1 cellular context compared by ENCODE assay signal in the genomic region with DNA sequence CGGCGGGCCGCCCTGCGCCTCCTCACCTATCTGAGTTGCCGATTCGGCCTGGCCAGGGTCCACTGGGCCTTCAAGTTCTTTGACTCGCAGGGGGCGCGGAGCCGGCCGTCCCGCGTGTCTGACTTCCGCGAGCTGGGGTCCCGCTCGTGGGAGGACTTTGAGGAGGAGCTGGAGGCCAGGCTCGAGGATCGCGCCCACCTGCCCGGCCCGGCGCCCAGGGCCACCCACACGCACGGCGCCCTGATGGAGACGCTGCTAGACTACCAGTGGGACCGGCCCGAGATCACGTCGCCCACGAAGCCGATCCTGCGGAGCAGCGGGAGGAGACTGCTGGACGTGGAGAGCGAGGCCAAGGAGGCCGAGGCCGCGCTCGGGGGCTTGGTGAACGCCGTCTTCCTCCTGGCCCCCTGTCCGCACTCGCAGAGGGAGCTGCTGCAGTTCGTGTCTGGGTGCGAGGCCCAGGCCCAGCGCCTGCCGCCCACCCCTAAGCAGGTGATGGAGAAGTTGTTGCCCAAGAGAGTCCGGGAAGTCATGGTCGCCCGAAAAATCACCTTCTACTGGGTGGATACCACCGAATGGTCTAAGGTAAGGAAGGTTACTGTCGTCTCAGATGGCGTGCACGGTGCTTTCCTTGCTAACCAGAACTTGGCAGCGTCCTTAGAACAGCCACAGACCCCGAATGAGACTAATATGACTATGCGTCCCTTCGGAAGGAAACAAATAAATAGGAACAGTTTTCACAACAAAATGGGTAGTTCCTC.
TF ChIP-seq lines count a peak whose summit lies in the region.

No MANE protein-coding gene starts in this region.

TF ChIP-seq in WTC11, 78 proteins besides CTCF, POLR2A, EP300 and RAD21 (continued from another document and continues in another):
- TF ChIP-seq, protein P1, sequence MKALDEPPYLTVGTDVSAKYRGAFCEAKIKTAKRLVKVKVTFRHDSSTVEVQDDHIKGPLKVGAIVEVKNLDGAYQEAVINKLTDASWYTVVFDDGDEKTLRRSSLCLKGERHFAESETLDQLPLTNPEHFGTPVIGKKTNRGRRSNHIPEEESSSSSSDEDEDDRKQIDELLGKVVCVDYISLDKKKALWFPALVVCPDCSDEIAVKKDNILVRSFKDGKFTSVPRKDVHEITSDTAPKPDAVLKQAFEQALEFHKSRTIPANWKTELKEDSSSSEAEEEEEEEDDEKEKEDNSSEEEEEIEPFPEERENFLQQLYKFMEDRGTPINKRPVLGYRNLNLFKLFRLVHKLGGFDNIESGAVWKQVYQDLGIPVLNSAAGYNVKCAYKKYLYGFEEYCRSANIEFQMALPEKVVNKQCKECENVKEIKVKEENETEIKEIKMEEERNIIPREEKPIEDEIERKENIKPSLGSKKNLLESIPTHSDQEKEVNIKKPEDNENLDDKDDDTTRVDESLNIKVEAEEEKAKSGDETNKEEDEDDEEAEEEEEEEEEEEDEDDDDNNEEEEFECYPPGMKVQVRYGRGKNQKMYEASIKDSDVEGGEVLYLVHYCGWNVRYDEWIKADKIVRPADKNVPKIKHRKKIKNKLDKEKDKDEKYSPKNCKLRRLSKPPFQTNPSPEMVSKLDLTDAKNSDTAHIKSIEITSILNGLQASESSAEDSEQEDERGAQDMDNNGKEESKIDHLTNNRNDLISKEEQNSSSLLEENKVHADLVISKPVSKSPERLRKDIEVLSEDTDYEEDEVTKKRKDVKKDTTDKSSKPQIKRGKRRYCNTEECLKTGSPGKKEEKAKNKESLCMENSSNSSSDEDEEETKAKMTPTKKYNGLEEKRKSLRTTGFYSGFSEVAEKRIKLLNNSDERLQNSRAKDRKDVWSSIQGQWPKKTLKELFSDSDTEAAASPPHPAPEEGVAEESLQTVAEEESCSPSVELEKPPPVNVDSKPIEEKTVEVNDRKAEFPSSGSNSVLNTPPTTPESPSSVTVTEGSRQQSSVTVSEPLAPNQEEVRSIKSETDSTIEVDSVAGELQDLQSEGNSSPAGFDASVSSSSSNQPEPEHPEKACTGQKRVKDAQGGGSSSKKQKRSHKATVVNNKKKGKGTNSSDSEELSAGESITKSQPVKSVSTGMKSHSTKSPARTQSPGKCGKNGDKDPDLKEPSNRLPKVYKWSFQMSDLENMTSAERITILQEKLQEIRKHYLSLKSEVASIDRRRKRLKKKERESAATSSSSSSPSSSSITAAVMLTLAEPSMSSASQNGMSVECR (CRISPR knock-in tag; IDR thresholded peaks at IDR 0.05; ENCODE audit: borderline replicate concordance), result peak; percentile 79; the same call in 1 of the 2 replicates
- TF ChIP-seq ETV6 (CRISPR knock-in tag; IDR thresholded peaks at IDR 0.05) (peak; percentile 38; the same call in 1 of the 2 replicates), JAZF1 (CRISPR knock-in tag; IDR thresholded peaks at IDR 0.05) (no peak), ZBTB21 (CRISPR knock-in tag; IDR thresholded peaks at IDR 0.05; ENCODE audit: borderline replicate concordance) (no peak), SMAD4 (CRISPR knock-in tag; IDR thresholded peaks at IDR 0.05) (no peak), ELF4 (CRISPR knock-in tag; IDR thresholded peaks at IDR 0.05; ENCODE audit: low read depth) (no peak), FOXK1 (CRISPR knock-in tag; IDR thresholded peaks at IDR 0.05) (no peak), KAT7 (CRISPR knock-in tag; IDR thresholded peaks at IDR 0.05; ENCODE audit: borderline replicate concordance) (no peak; the same call in 1 of the 2 replicates), GABPB1 (CRISPR knock-in tag; IDR thresholded peaks at IDR 0.05) (no peak; the same call in 1 of the 2 replicates), MYBL2 (CRISPR knock-in tag; IDR thresholded peaks at IDR 0.05) (no peak), NR3C1 (CRISPR knock-in tag; conservative IDR thresholded peaks at IDR 0.05; ENCODE audit: low read depth) (no peak), ZNF671 (CRISPR knock-in tag; IDR thresholded peaks at IDR 0.05) (no peak), FOXP1 (CRISPR knock-in tag; IDR thresholded peaks at IDR 0.05; ENCODE audit: borderline replicate concordance) (no peak), CREM (CRISPR knock-in tag; IDR thresholded peaks at IDR 0.05) (0 out of 2 replicates have a peak, but pooled peaks have one; percentile 29), TP53 (CRISPR knock-in tag; IDR thresholded peaks at IDR 0.05) (0 out of 2 replicates have a peak, but pooled peaks have one; percentile 56), HMGA2 (CRISPR knock-in tag; IDR thresholded peaks at IDR 0.05) (no peak), MXD4 (CRISPR knock-in tag; IDR thresholded peaks at IDR 0.05; ENCODE audit: borderline replicate concordance) (no peak)
- TF ChIP-seq, protein P2, sequence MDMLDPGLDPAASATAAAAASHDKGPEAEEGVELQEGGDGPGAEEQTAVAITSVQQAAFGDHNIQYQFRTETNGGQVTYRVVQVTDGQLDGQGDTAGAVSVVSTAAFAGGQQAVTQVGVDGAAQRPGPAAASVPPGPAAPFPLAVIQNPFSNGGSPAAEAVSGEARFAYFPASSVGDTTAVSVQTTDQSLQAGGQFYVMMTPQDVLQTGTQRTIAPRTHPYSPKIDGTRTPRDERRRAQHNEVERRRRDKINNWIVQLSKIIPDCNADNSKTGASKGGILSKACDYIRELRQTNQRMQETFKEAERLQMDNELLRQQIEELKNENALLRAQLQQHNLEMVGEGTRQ (CRISPR knock-in tag; IDR thresholded peaks at IDR 0.05), result no peak
- TF ChIP-seq, protein P3, sequence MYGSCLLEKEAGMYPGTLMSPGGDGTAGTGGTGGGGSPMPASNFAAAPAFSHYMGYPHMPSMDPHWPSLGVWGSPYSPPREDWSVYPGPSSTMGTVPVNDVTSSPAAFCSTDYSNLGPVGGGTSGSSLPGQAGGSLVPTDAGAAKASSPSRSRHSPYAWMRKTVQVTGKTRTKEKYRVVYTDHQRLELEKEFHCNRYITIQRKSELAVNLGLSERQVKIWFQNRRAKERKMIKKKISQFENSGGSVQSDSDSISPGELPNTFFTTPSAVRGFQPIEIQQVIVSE (CRISPR knock-in tag; IDR thresholded peaks at IDR 0.05; ENCODE audit: borderline replicate concordance), result no peak
- TF ChIP-seq, protein P4, sequence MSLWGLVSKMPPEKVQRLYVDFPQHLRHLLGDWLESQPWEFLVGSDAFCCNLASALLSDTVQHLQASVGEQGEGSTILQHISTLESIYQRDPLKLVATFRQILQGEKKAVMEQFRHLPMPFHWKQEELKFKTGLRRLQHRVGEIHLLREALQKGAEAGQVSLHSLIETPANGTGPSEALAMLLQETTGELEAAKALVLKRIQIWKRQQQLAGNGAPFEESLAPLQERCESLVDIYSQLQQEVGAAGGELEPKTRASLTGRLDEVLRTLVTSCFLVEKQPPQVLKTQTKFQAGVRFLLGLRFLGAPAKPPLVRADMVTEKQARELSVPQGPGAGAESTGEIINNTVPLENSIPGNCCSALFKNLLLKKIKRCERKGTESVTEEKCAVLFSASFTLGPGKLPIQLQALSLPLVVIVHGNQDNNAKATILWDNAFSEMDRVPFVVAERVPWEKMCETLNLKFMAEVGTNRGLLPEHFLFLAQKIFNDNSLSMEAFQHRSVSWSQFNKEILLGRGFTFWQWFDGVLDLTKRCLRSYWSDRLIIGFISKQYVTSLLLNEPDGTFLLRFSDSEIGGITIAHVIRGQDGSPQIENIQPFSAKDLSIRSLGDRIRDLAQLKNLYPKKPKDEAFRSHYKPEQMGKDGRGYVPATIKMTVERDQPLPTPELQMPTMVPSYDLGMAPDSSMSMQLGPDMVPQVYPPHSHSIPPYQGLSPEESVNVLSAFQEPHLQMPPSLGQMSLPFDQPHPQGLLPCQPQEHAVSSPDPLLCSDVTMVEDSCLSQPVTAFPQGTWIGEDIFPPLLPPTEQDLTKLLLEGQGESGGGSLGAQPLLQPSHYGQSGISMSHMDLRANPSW (CRISPR knock-in tag; conservative IDR thresholded peaks at IDR 0.05; ENCODE audit: low read depth), result no peak
- TF ChIP-seq, protein P5, sequence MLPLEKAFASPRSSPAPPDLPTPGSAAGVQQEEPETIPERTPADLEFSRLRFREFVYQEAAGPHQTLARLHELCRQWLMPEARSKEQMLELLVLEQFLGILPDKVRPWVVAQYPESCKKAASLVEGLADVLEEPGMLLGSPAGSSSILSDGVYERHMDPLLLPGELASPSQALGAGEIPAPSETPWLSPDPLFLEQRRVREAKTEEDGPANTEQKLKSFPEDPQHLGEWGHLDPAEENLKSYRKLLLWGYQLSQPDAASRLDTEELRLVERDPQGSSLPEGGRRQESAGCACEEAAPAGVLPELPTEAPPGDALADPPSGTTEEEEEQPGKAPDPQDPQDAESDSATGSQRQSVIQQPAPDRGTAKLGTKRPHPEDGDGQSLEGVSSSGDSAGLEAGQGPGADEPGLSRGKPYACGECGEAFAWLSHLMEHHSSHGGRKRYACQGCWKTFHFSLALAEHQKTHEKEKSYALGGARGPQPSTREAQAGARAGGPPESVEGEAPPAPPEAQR (CRISPR knock-in tag; IDR thresholded peaks at IDR 0.05), result no peak
- TF ChIP-seq, protein P6, sequence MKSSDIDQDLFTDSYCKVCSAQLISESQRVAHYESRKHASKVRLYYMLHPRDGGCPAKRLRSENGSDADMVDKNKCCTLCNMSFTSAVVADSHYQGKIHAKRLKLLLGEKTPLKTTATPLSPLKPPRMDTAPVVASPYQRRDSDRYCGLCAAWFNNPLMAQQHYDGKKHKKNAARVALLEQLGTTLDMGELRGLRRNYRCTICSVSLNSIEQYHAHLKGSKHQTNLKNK (CRISPR knock-in tag; IDR thresholded peaks at IDR 0.05), result no peak
- TF ChIP-seq, protein P7, sequence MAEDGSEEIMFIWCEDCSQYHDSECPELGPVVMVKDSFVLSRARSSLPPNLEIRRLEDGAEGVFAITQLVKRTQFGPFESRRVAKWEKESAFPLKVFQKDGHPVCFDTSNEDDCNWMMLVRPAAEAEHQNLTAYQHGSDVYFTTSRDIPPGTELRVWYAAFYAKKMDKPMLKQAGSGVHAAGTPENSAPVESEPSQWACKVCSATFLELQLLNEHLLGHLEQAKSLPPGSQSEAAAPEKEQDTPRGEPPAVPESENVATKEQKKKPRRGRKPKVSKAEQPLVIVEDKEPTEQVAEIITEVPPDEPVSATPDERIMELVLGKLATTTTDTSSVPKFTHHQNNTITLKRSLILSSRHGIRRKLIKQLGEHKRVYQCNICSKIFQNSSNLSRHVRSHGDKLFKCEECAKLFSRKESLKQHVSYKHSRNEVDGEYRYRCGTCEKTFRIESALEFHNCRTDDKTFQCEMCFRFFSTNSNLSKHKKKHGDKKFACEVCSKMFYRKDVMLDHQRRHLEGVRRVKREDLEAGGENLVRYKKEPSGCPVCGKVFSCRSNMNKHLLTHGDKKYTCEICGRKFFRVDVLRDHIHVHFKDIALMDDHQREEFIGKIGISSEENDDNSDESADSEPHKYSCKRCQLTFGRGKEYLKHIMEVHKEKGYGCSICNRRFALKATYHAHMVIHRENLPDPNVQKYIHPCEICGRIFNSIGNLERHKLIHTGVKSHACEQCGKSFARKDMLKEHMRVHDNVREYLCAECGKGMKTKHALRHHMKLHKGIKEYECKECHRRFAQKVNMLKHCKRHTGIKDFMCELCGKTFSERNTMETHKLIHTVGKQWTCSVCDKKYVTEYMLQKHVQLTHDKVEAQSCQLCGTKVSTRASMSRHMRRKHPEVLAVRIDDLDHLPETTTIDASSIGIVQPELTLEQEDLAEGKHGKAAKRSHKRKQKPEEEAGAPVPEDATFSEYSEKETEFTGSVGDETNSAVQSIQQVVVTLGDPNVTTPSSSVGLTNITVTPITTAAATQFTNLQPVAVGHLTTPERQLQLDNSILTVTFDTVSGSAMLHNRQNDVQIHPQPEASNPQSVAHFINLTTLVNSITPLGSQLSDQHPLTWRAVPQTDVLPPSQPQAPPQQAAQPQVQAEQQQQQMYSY (CRISPR knock-in tag; IDR thresholded peaks at IDR 0.05), result no peak; the same call in 1 of the 2 replicates
- TF ChIP-seq, protein P8, sequence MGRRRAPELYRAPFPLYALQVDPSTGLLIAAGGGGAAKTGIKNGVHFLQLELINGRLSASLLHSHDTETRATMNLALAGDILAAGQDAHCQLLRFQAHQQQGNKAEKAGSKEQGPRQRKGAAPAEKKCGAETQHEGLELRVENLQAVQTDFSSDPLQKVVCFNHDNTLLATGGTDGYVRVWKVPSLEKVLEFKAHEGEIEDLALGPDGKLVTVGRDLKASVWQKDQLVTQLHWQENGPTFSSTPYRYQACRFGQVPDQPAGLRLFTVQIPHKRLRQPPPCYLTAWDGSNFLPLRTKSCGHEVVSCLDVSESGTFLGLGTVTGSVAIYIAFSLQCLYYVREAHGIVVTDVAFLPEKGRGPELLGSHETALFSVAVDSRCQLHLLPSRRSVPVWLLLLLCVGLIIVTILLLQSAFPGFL (CRISPR knock-in tag; IDR thresholded peaks at IDR 0.05; ENCODE audit: borderline replicate concordance), result no peak
- TF ChIP-seq, protein P9, sequence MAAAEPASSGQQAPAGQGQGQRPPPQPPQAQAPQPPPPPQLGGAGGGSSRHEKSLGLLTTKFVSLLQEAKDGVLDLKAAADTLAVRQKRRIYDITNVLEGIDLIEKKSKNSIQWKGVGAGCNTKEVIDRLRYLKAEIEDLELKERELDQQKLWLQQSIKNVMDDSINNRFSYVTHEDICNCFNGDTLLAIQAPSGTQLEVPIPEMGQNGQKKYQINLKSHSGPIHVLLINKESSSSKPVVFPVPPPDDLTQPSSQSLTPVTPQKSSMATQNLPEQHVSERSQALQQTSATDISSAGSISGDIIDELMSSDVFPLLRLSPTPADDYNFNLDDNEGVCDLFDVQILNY (CRISPR knock-in tag; IDR thresholded peaks at IDR 0.05), result peak; percentile 48; the same call in 1 of the 2 replicates
- TF ChIP-seq, protein P10, sequence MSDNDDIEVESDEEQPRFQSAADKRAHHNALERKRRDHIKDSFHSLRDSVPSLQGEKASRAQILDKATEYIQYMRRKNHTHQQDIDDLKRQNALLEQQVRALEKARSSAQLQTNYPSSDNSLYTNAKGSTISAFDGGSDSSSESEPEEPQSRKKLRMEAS (CRISPR knock-in tag; IDR thresholded peaks at IDR 0.05), result peak; percentile 51
- TF ChIP-seq, protein P11, sequence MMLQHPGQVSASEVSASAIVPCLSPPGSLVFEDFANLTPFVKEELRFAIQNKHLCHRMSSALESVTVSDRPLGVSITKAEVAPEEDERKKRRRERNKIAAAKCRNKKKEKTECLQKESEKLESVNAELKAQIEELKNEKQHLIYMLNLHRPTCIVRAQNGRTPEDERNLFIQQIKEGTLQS (CRISPR knock-in tag; conservative IDR thresholded peaks at IDR 0.05), result no peak
- TF ChIP-seq, protein P12, sequence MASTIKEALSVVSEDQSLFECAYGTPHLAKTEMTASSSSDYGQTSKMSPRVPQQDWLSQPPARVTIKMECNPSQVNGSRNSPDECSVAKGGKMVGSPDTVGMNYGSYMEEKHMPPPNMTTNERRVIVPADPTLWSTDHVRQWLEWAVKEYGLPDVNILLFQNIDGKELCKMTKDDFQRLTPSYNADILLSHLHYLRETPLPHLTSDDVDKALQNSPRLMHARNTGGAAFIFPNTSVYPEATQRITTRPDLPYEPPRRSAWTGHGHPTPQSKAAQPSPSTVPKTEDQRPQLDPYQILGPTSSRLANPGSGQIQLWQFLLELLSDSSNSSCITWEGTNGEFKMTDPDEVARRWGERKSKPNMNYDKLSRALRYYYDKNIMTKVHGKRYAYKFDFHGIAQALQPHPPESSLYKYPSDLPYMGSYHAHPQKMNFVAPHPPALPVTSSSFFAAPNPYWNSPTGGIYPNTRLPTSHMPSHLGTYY (CRISPR knock-in tag; IDR thresholded peaks at IDR 0.05), result no peak
- TF ChIP-seq, protein P13, sequence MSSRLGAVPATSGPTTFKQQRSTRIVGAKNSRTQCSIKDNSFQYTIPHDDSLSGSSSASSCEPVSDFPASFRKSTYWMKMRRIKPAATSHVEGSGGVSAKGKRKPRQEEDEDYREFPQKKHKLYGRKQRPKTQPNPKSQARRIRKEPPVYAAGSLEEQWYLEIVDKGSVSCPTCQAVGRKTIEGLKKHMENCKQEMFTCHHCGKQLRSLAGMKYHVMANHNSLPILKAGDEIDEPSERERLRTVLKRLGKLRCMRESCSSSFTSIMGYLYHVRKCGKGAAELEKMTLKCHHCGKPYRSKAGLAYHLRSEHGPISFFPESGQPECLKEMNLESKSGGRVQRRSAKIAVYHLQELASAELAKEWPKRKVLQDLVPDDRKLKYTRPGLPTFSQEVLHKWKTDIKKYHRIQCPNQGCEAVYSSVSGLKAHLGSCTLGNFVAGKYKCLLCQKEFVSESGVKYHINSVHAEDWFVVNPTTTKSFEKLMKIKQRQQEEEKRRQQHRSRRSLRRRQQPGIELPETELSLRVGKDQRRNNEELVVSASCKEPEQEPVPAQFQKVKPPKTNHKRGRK (CRISPR knock-in tag; IDR thresholded peaks at IDR 0.05; ENCODE audit: borderline replicate concordance), result no peak
